Comparison of ENCODE assay signal across 12 cellular contexts in genomic region chr3:32421185-32421584, GRCh38. TPM values are rescaled to one million over a fixed set of nuclear protein-coding genes. Genes with fewer than 3 reads are reported as not detected.
A peak's percentile ranks its signal among the peaks of the same experiment; 100 is the strongest.
DNase-seq lines count a peak whose midpoint lies in the region; ATAC-seq, FAIRE-seq and TF ChIP-seq lines count a peak whose summit lies in the region.
"Had no signal": no experiment of that assay in that cellular context is flagged by ENCODE, and none has a peak within 500 bp of the region (broad histone marks: within the 10 kb centered on the region; RNA-seq: fewer than 3 reads in every experiment).

No MANE protein-coding gene starts in this region.

- H3K4me1 Mint-ChIP-seq in effector memory CD8-positive, alpha-beta T cell (ENCODE audit: low read depth in 2 of 2), result peaks cover 44 to 76% of the 10 kb centered on the region in 2 donors

- whole genome bisulfite sequencing in small intestine, 3 donors, result 90 to 93% (median 93%) methylated on average over 3 of the region's 3 CpGs

- H3K9ac ChIP-seq in BLaER1, result peak overlapping the region; percentile 77
- no peak overlapping the region for H3K9ac ChIP-seq in KMS-11
- H3K9ac ChIP-seq: neural progenitor cell had no signal

- TF ChIP-seq CTCF in KMS-11 (conservative IDR thresholded peaks at IDR 0.05; ENCODE audit: low read depth, low read length), result no peak
- no peak for TF ChIP-seq CTCF in neutrophil (IDR thresholded peaks at IDR 0.05)

- H4K20me1 ChIP-seq in BLaER1, result peaks cover 79% of the 10 kb centered on the region
- no peaks in the 10 kb centered on the region for H4K20me1 ChIP-seq in KMS-11 (ENCODE audit: insufficient read depth)

- ATAC-seq in effector memory CD8-positive, alpha-beta T cell (replicated peaks), result no peak
- ATAC-seq in activated CD4-positive, CD25-positive, alpha-beta regulatory T cell treated with anti-CD3 and anti-CD28 coated beads, Interleukin-2, amount 50 U/mL, for 24 hours, result no peak
- ATAC-seq in HG02763 (IDR thresholded peaks at IDR 0.05; ENCODE audit: unreplicated experiment), result no peak

- FAIRE-seq in small intestine (lab: Jason Lieb, UNC), result no peak

- H3K36me3 ChIP-seq in BLaER1 (peaks cover 17% of the 10 kb centered on the region), KMS-11 (ENCODE audit: insufficient read depth) (no peaks in the 10 kb centered on the region), neutrophil (no peaks in the 10 kb centered on the region), small intestine (ENCODE audit: control insufficient read depth in 2 of 2, insufficient read depth in 2 of 2, low read length in 2 of 2) (no peaks in the 10 kb centered on the region)
- H3K36me3 ChIP-seq: adrenal gland, neural progenitor cell had no signal

- peak overlapping the region; percentile 74 to 92 for H3K27ac Mint-ChIP-seq in effector memory CD8-positive, alpha-beta T cell
- H3K27ac Mint-ChIP-seq: neural progenitor cell had no signal

- peaks cover 64% of the 10 kb centered on the region for H3K79me2 ChIP-seq in KMS-11 (ENCODE audit: insufficient read depth, low read depth)

- H3K4me3 Mint-ChIP-seq in effector memory CD8-positive, alpha-beta T cell, result peak overlapping the region in 1 of 2 donors; percentile 66
- H3K4me3 Mint-ChIP-seq: neural progenitor cell had no signal

- H3K36me3 Mint-ChIP-seq in effector memory CD8-positive, alpha-beta T cell (ENCODE audit: insufficient read depth), result peaks cover 2% of the 10 kb centered on the region

- H3K4me3 ChIP-seq in BLaER1, result peak overlapping the region; percentile 36; the same call in 1 of the 2 replicates
- no peak overlapping the region for H3K4me3 ChIP-seq in KMS-11 (IDR thresholded peaks at IDR 0.05; ENCODE audit: insufficient read depth, low read depth, low read length)
- peak overlapping the region; percentile 15 to 35 for H3K4me3 ChIP-seq in neutrophil (ENCODE audit: low read depth in 1 of 2, low read length in 1 of 2)
- H3K4me3 ChIP-seq in small intestine (ENCODE audit: low read depth in 1 of 2, low read length in 2 of 2), result no peak overlapping the region
- H3K4me3 ChIP-seq: adrenal gland, neural progenitor cell had no signal

- H2AFZ ChIP-seq in KMS-11 (ENCODE audit: low read depth), result no peak overlapping the region
- H2AFZ ChIP-seq: neural progenitor cell had no signal

- DNase-seq in effector memory CD8-positive, alpha-beta T cell, result no peak
- DNase-seq in small intestine (no peak), nucleus accumbens (lab: John Stamatoyannopoulos, UW) (no peak)
- DNase-seq: DMS 273 treated with DMSO at 0.1 percent for 48 hours, MM.1S had no signal

- peak overlapping the region; percentile 90 for H3K27ac ChIP-seq in BLaER1
- H3K27ac ChIP-seq in KMS-11, result peak overlapping the region; percentile 95
- H3K27ac ChIP-seq in neutrophil, result peak overlapping the region; percentile 78
- peak overlapping the region in 1 of 2 donors; percentile 86 for H3K27ac ChIP-seq in small intestine (ENCODE audit: low read depth in 1 of 2, low read length in 1 of 2)
- H3K27ac ChIP-seq: neural progenitor cell had no signal

- peak overlapping the region; percentile 93 for H3K4me2 ChIP-seq in BLaER1
- H3K4me2 ChIP-seq in KMS-11, result peak overlapping the region; percentile 98

- peaks cover 5% of the 10 kb centered on the region; the same call in 1 of the 2 replicates for H3K9me3 ChIP-seq in BLaER1
- no peaks in the 10 kb centered on the region for H3K9me3 ChIP-seq in neutrophil
- no peaks in the 10 kb centered on the region for H3K9me3 ChIP-seq in small intestine (ENCODE audit: control insufficient read depth, low read depth)
- H3K9me3 ChIP-seq: adrenal gland had no signal

- H3K27me3 ChIP-seq in BLaER1 (no peaks in the 10 kb centered on the region), KMS-11 (ENCODE audit: insufficient read depth, low read depth) (no peaks in the 10 kb centered on the region), neutrophil (no peaks in the 10 kb centered on the region), small intestine (ENCODE audit: control insufficient read depth in 2 of 2, insufficient read depth in 2 of 2, low read length in 2 of 2) (no peaks in the 10 kb centered on the region)
- H3K27me3 ChIP-seq: adrenal gland, neural progenitor cell had no signal

- H3K4me1 ChIP-seq in BLaER1 (peaks cover 82% of the 10 kb centered on the region), KMS-11 (ENCODE audit: low read depth, poor library complexity, severe bottlenecking) (peaks cover 84% of the 10 kb centered on the region), neutrophil (ENCODE audit: control insufficient read depth in 1 of 2, insufficient read depth in 1 of 2, low read depth in 1 of 2, low read length in 1 of 2) (peaks cover 63 to 68% of the 10 kb centered on the region in 2 experiments), small intestine (ENCODE audit: control insufficient read depth in 2 of 2, insufficient read depth in 1 of 2, low read depth in 1 of 2, low read length in 1 of 2) (peaks cover 0 to 16% of the 10 kb centered on the region in 2 donors)

- H3K27me3 Mint-ChIP-seq in effector memory CD8-positive, alpha-beta T cell, result no peaks in the 10 kb centered on the region

- no peaks in the 10 kb centered on the region for H3K9me3 Mint-ChIP-seq in effector memory CD8-positive, alpha-beta T cell

RNA-seq across cellular contexts. Expression of gene CMTM7, which starts 29.5 kb away (rescaled TPM):
- 1 to 10 TPM; 2.0 to 5.6 (median 3.5) TPM for polyA plus RNA-seq in small intestine

Comparison
In these comparisons a context has a peak if more than half of its experiments do, and no peak if none do; other contexts are left out.
1. H3K4me3 ChIP-seq: peak in BLaER1 (single experiment) and neutrophil (2 of 2); none in KMS-11 (single experiment) and small intestine (0 of 2).